In the genomic region with DNA sequence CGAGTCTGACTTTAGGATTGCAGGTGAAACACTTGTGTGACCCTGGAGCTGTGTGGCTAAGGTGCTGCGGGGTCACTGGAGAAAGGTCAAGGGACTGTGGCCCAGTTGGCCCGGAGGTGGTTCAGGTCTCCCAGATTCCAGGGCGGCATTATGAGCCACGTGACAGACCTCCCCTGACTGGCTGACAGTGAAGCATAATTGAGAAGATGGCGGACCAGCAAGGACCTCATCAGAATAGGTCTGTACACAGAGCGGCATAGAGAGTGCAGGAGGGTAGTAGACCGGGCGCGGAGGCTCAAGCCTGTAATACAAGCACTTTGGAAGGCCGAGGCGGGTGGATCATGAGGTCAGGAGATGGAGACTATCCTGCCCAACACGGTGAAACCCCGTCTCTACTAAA, we compare ENCODE assay signal across 9 cellular contexts. TPM values are rescaled to one million over a fixed set of nuclear protein-coding genes. Genes with fewer than 3 reads are reported as not detected.
A peak's percentile ranks its signal among the peaks of the same experiment; 100 is the strongest.
DNase-seq lines count a peak whose midpoint lies in the region; ATAC-seq, FAIRE-seq and TF ChIP-seq lines count a peak whose summit lies in the region.
"Had no signal": no experiment of that assay in that cellular context is flagged by ENCODE, and none has a peak within 500 bp of the region (broad histone marks: within the 10 kb centered on the region; RNA-seq: fewer than 3 reads in every experiment).

No MANE protein-coding gene starts in this region.

- H3K4me3 Mint-ChIP-seq in activated T-cell treated with anti-CD3 and anti-CD28 coated beads, Interleukin-2, amount 50 U/mL, for 4 hours, result peak overlapping the region; percentile 60
- H3K4me3 Mint-ChIP-seq in astrocyte (ENCODE audit: unreplicated experiment), result peak overlapping the region; percentile 70
- peak overlapping the region; percentile 85 for H3K4me3 Mint-ChIP-seq in progenitor cell of endocrine pancreas (ENCODE audit: low read depth)

- H4K20me1 ChIP-seq in astrocyte (ENCODE audit: insufficient read depth, low read length), result peaks cover 23% of the 10 kb centered on the region

- H2AFZ ChIP-seq in astrocyte (ENCODE audit: low read depth, low read length), result no peak overlapping the region

- TF ChIP-seq CTCF in astrocyte (IDR thresholded peaks at IDR 0.05; ENCODE audit: insufficient read depth, low read depth, low read length), result no peak
- TF ChIP-seq CTCF in progenitor cell of endocrine pancreas (IDR thresholded peaks at IDR 0.05; ENCODE audit: unreplicated experiment), result no peak

- peaks cover 11% of the 10 kb centered on the region for H3K36me3 Mint-ChIP-seq in activated T-cell treated with anti-CD3 and anti-CD28 coated beads, Interleukin-2, amount 50 U/mL, for 4 hours (ENCODE audit: insufficient read depth)
- peaks cover 5% of the 10 kb centered on the region for H3K36me3 Mint-ChIP-seq in astrocyte (ENCODE audit: low read depth, unreplicated experiment)
- H3K36me3 Mint-ChIP-seq in progenitor cell of endocrine pancreas (ENCODE audit: insufficient read depth), result no peaks in the 10 kb centered on the region

- H3K36me3 ChIP-seq in astrocyte (ENCODE audit: insufficient read depth, low read length), result peaks cover 3% of the 10 kb centered on the region

- DNase-seq in activated T-cell treated with anti-CD3 and anti-CD28 coated beads, Interleukin-2, amount 50 U/mL, for 4 hours, result no peak
- DNase-seq in activated T-cell treated with anti-CD3 and anti-CD28 coated beads for 4 hours, result no peak
- peak; percentile 53 for DNase-seq in NCI-H345 (lab: John Stamatoyannopoulos, UW)
- no peak for DNase-seq in astrocyte (ENCODE audit: low read depth)
- no peak for DNase-seq in progenitor cell of endocrine pancreas (ENCODE audit: low spot score, unreplicated experiment)
- DNase-seq in NCI-H1092 treated with DMSO at 0.1 percent for 48 hours (lab: John Stamatoyannopoulos, UW), result no peak
- DNase-seq in GOT3 (lab: John Stamatoyannopoulos, UW), result no peak
- DNase-seq: islet precursor cell had no signal

- H3K9me3 Mint-ChIP-seq in activated T-cell treated with anti-CD3 and anti-CD28 coated beads, Interleukin-2, amount 50 U/mL, for 4 hours, result no peaks in the 10 kb centered on the region
- H3K9me3 Mint-ChIP-seq in astrocyte (ENCODE audit: unreplicated experiment), result no peaks in the 10 kb centered on the region
- H3K9me3 Mint-ChIP-seq in progenitor cell of endocrine pancreas (ENCODE audit: low read depth), result no peaks in the 10 kb centered on the region

- no peak overlapping the region for H3K4me2 ChIP-seq in astrocyte (ENCODE audit: low read length)

- H3K4me1 Mint-ChIP-seq in activated T-cell treated with anti-CD3 and anti-CD28 coated beads, Interleukin-2, amount 50 U/mL, for 4 hours (ENCODE audit: low read depth), result peaks cover 15% of the 10 kb centered on the region
- H3K4me1 Mint-ChIP-seq in astrocyte (ENCODE audit: low read depth, unreplicated experiment), result peaks cover 2% of the 10 kb centered on the region
- H3K4me1 Mint-ChIP-seq in progenitor cell of endocrine pancreas (ENCODE audit: low read depth), result peaks cover 9% of the 10 kb centered on the region

- peaks cover 32% of the 10 kb centered on the region for H3K79me2 ChIP-seq in astrocyte (ENCODE audit: insufficient read depth, low read length)

- peaks cover 12% of the 10 kb centered on the region for H3K4me1 ChIP-seq in astrocyte (ENCODE audit: insufficient read depth, low read length)

- FAIRE-seq in astrocyte (lab: Jason Lieb, UNC), result no peak

- no peak overlapping the region for H3K9ac ChIP-seq in astrocyte (ENCODE audit: low read length)

- H3K9me3 ChIP-seq in astrocyte (ENCODE audit: insufficient read depth, low read depth, low read length), result no peaks in the 10 kb centered on the region

- no peak for ATAC-seq in activated T-cell treated with anti-CD3 and anti-CD28 coated beads, Interleukin-2, amount 50 U/mL, for 4 hours
- ATAC-seq in HG02610 (IDR thresholded peaks at IDR 0.05; ENCODE audit: unreplicated experiment), result no peak

- H3K27ac Mint-ChIP-seq in astrocyte (ENCODE audit: unreplicated experiment) (peak overlapping the region; percentile 88), progenitor cell of endocrine pancreas (no peak overlapping the region)

- no peaks in the 10 kb centered on the region for H3K27me3 ChIP-seq in astrocyte (ENCODE audit: insufficient read depth, low read length)

- H3K27me3 Mint-ChIP-seq in activated T-cell treated with anti-CD3 and anti-CD28 coated beads, Interleukin-2, amount 50 U/mL, for 4 hours (ENCODE audit: low read depth), result no peaks in the 10 kb centered on the region
- H3K27me3 Mint-ChIP-seq in astrocyte (ENCODE audit: low read depth, unreplicated experiment) (peaks cover 9% of the 10 kb centered on the region), progenitor cell of endocrine pancreas (no peaks in the 10 kb centered on the region)

- H3K4me3 ChIP-seq in astrocyte (ENCODE audit: insufficient read depth, low read depth, low read length), result no peak overlapping the region

- H3K27ac ChIP-seq in astrocyte (ENCODE audit: low read depth, low read length), result no peak overlapping the region

RNA-seq across cellular contexts. Expression of gene ODF2, which starts 0.8 kb away (rescaled TPM):
- 10 to 100 TPM; 54.1 to 58.5 (median 56.0) TPM for total RNA-seq in activated T-cell treated with anti-CD3 and anti-CD28 coated beads, Interleukin-2, amount 50 U/mL, for 4 hours
- total RNA-seq in astrocyte (26.2 and 28.1 TPM in 2 replicates), progenitor cell of endocrine pancreas (38.6 and 45.0 TPM in 2 replicates)

RNA-seq across cellular contexts. Expression of gene CERCAM, which starts 34.3 kb away (rescaled TPM):
- under 1 TPM; 0.30 to 0.63 (median 0.34) TPM for total RNA-seq in activated T-cell treated with anti-CD3 and anti-CD28 coated beads, Interleukin-2, amount 50 U/mL, for 4 hours
- 66.1 and 99.8 TPM in 2 replicates for total RNA-seq in astrocyte
- 19.6 and 25.6 TPM in 2 replicates for total RNA-seq in progenitor cell of endocrine pancreas

RNA-seq across cellular contexts. Expression of gene GLE1, which starts 49.5 kb away (rescaled TPM):
- 10 to 100 TPM; 39.3 to 42.2 (median 41.9) TPM for total RNA-seq in activated T-cell treated with anti-CD3 and anti-CD28 coated beads, Interleukin-2, amount 50 U/mL, for 4 hours
- total RNA-seq in astrocyte (15.0 and 17.5 TPM in 2 replicates), progenitor cell of endocrine pancreas (19.0 and 19.6 TPM in 2 replicates)

Comparison
In these comparisons a context has a peak if more than half of its experiments do, and no peak if none do; other contexts are left out.
1. RNA of gene CERCAM, which starts 34.3 kb away (total RNA-seq): 66.1 to 99.8 TPM in astrocyte and 19.6 to 25.6 TPM in progenitor cell of endocrine pancreas; 0.30 to 0.63 TPM in activated T-cell treated with anti-CD3 and anti-CD28 coated beads, Interleukin-2, amount 50 U/mL, for 4 hours; every median in the first group is over 10 times any median in the second.
2. Peak in every context shown above with its lines, with median percentiles within 50 percentile points of each other: H3K4me3 Mint-ChIP-seq.